ENCODE assay signal across 9 cellular contexts in genomic region chr3:154430014-154430413, GRCh38. TPM values are rescaled to one million over a fixed set of nuclear protein-coding genes. Genes with fewer than 3 reads are reported as not detected.
DNase-seq lines count a peak whose midpoint lies in the region; TF ChIP-seq lines count a peak whose summit lies in the region.
"Had no signal": no experiment of that assay in that cellular context is flagged by ENCODE, and none has a peak within 500 bp of the region (broad histone marks: within the 10 kb centered on the region; RNA-seq: fewer than 3 reads in every experiment).

GPR149 (minus strand) TSS chr3:154430190; CDS start chr3:154429615, 575 bp downstream.

- no peaks in the 10 kb centered on the region for H3K9me3 ChIP-seq in iPS-18c (ENCODE audit: control insufficient read depth, insufficient read depth, low read length)
- no peaks in the 10 kb centered on the region for H3K9me3 ChIP-seq in stomach

- TF ChIP-seq CTCF in VCaP (conservative IDR thresholded peaks at IDR 0.05) (peak; percentile 59), stomach (IDR thresholded peaks at IDR 0.05) (peak in 1 of 7 experiments; percentile 21)

- H3K4me3 ChIP-seq in iPS-18c (ENCODE audit: insufficient read depth, low read depth, low read length) (peak within 1 kb of the TSS; percentile 51; the same call in 1 of the 2 replicates), stomach (peak within 1 kb of the TSS; percentile 21 to 48 (median 33))

- no peak for TF ChIP-seq EP300 in stomach (IDR thresholded peaks at IDR 0.05)

- no peaks in the 10 kb centered on the region for H3K36me3 ChIP-seq in stomach

- 5 to 15% (median 10%) methylated on average over 7 of the region's 7 CpGs for WGBS in stomach, 5 donors

- H3K4me1 ChIP-seq in stomach: peaks cover 7 to 28% (median 19%) of the 10 kb centered on the region in 4 donors

- DNase-seq in NCI-H1436 (lab: John Stamatoyannopoulos, UW): peak; percentile 5
- no peak for DNase-seq in NCI-H1436 treated with DMSO at 0.1 percent for 48 hours (lab: John Stamatoyannopoulos, UW)
- no peak for DNase-seq in stomach
- no peak for DNase-seq in midbrain (lab: John Stamatoyannopoulos, UW)
- no peak for DNase-seq in cerebellar nuclear complex (lab: John Stamatoyannopoulos, UW)
- no peak for DNase-seq in occipital lobe (lab: John Stamatoyannopoulos, UW)

- peak within 1 kb of the TSS; percentile 68 for H3K27ac ChIP-seq in VCaP
- no peak within 1 kb of the TSS for H3K27ac ChIP-seq in stomach

- intact Hi-C loops in stomach (cut with DNase I; ENCODE audit: low total_unique reads): no loop called here

- peaks cover 0 to 36% (median 21%) of the 10 kb centered on the region in 3 donors for H3K27me3 ChIP-seq in stomach

- no peak for TF ChIP-seq POLR2A in stomach (IDR thresholded peaks at IDR 0.05)

RNA-seq across cellular contexts. Expression of gene GPR149, which starts in this region (rescaled TPM):
- under 1 TPM in 1 of 5 donors, not detected in 4; 0.18 TPM for total RNA-seq in stomach
- polyA plus RNA-seq in stomach: not detected
- 0.16 TPM for total RNA-seq in occipital lobe
- total RNA-seq: NCI-H460 had no signal
